8 cellular contexts compared by ENCODE assay signal in the genomic region with DNA sequence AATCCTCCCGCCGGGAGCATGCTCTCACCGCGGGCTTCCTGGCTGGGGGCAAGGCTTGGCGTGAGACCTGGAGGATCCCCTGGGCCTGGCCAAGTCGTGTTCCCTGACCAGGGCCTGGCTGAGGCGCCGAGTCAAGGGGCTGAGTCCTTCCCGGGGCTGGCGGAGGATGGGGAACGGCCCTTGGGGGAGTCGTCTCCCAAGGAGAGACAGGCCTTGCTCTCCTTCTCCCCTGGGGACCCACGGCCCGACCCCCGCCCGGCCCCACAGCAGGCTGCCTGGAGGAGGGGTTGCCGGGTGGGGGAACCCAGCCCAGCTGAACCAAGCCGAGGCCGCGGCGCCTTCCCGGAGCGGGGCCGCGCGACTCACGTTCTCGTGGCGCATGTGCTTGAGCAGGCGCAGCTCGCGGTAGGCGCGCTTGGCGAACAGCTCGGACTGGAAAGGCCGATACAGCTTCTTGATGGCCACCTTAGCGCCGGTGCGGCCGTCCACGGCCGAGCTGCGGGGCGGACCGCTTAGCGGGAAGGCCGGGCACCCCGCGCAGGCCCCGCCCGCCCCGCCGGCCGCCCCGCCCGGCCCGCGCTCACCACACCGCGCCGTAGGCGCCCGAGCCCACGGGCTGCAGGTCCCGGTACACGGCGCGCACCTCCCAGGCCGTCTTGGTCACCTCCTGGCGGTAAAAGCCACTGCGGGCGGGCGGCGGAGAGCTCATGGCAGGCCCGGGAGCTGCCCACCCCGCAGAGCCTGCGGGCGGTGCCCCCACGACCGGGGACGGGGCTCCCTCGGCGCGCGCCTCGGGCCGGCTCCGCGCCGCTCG. TPM values are rescaled to one million over a fixed set of nuclear protein-coding genes. Genes with fewer than 3 reads are reported as not detected.
DNase-seq lines count a peak whose midpoint lies in the region; ATAC-seq, FAIRE-seq and TF ChIP-seq lines count a peak whose summit lies in the region.

No MANE protein-coding gene starts in this region.

- H3K9ac ChIP-seq in keratinocyte (ENCODE audit: control insufficient read depth, extremely low read depth, insufficient read depth, low read length), result peak overlapping the region; percentile 62

- no peak overlapping the region for H3K27ac Mint-ChIP-seq in MCF 10A (ENCODE audit: low read depth, unreplicated experiment)

- H4K20me1 ChIP-seq in OCI-LY7 (ENCODE audit: insufficient read depth, low read length) (no peaks in the 10 kb centered on the region), keratinocyte (ENCODE audit: control insufficient read depth, extremely low read depth, insufficient read depth, low read length) (no peaks in the 10 kb centered on the region)

- no peaks in the 10 kb centered on the region for H3K27me3 Mint-ChIP-seq in MCF 10A (ENCODE audit: insufficient read depth, unreplicated experiment)

- dilution Hi-C loops in keratinocyte (cut with MboI; ENCODE audit: extremely low pct_ligation_motif_present, low sequenced_read_pairs), result no loop called here

- TF ChIP-seq CTCF in BE2C (IDR thresholded peaks at IDR 0.05; ENCODE audit: low read depth, low read length) (no peak), OCI-LY7 (conservative IDR thresholded peaks at IDR 0.05; ENCODE audit: low read length) (no peak), MCF 10A (IDR thresholded peaks at IDR 0.05; ENCODE audit: unreplicated experiment) (no peak), keratinocyte (optimal IDR thresholded peaks at IDR 0.05 in 1 of 3, IDR thresholded peaks at IDR 0.05 in 1 of 3, conservative IDR thresholded peaks at IDR 0.05 in 1 of 3; ENCODE audit: extremely low read depth in 1 of 3, insufficient read depth in 2 of 3, low read length in 3 of 3) (no peak)

- DNase-seq in BE2C (peak; percentile 71), OCI-LY7 (ENCODE audit: low spot score) (peak; percentile 68), MCF 10A (ENCODE audit: unreplicated experiment) (peak; percentile 57), keratinocyte (ENCODE audit: low read depth, low spot score) (no peak), amniotic stem cell (lab: John Stamatoyannopoulos, UW) (no peak)
- DNase-seq in stimulated activated CD8-positive, alpha-beta memory T cell treated with anti-CD3 and anti-CD28 coated beads, Interleukin-4, amount 100 ng/mL, for 24 hours (ENCODE audit: low read depth), result peak; percentile 30

- CTCF ChIA-PET in OCI-LY7 (lab: Charles Lee; ENCODE audit: unreplicated experiment), result no interaction called here
- CTCF ChIA-PET in MCF 10A (lab: Yijun Ruan, JAX), result interaction anchor here (0.7 to 1.2 kb wide), 3 partner anchors 8 to 15 kb away, joined by 3 to 6 read pairs (median 6); no protein-coding TSS in a partner anchor

- POLR2A ChIA-PET in OCI-LY7 (lab: Charles Lee), result interaction anchor here (0.6 to 0.9 kb wide), 2 partner anchors 10 to 70 kb away, joined by 5 to 6 read pairs; partner anchors contain the start of gene HDAC10
- POLR2A ChIA-PET in MCF 10A (lab: Yijun Ruan, JAX), result interaction anchor here (0.6 to 1.9 kb wide), 9 partner anchors 9 to 321 kb away, joined by 3 to 10 read pairs (median 3); partner anchors contain the start of genes CHKB, DENND6B, HDAC10 and PLXNB2

- H3K27me3 ChIP-seq in BE2C (no peaks in the 10 kb centered on the region), keratinocyte (ENCODE audit: control insufficient read depth, extremely low read depth, insufficient read depth, low read length) (no peaks in the 10 kb centered on the region)

- intact Hi-C loops in OCI-LY7 (cut with micrococcal nuclease; ENCODE audit: unreplicated experiment), result no loop called here
- intact Hi-C loops in MCF 10A (cut with micrococcal nuclease), result no loop called here

- H3K9me1 ChIP-seq in keratinocyte (ENCODE audit: control insufficient read depth, extremely low read depth, insufficient read depth, low read length), result no peaks in the 10 kb centered on the region

- H3K36me3 Mint-ChIP-seq in MCF 10A (ENCODE audit: insufficient read depth, unreplicated experiment), result no peaks in the 10 kb centered on the region

- H3K36me3 ChIP-seq in BE2C (peaks cover 19% of the 10 kb centered on the region), OCI-LY7 (ENCODE audit: insufficient read depth, low read length) (peaks cover 22% of the 10 kb centered on the region; the same call in 1 of the 2 replicates), keratinocyte (ENCODE audit: control insufficient read depth in 2 of 2, extremely low read depth in 1 of 2, insufficient read depth in 2 of 2, low read length in 2 of 2) (peaks cover 0 to 2% of the 10 kb centered on the region in 2 experiments)

- H3K9me3 ChIP-seq in BE2C (no peaks in the 10 kb centered on the region), OCI-LY7 (ENCODE audit: low read length) (no peaks in the 10 kb centered on the region), keratinocyte (ENCODE audit: control insufficient read depth, low read depth, low read length) (no peaks in the 10 kb centered on the region)

- no peaks in the 10 kb centered on the region for H3K9me3 Mint-ChIP-seq in MCF 10A (ENCODE audit: unreplicated experiment)

- H3K9me2 ChIP-seq in OCI-LY7 (ENCODE audit: insufficient read depth, low read length), result no peaks in the 10 kb centered on the region

- H3K79me2 ChIP-seq in OCI-LY7 (ENCODE audit: insufficient read depth, low read depth, low read length) (peaks cover 15% of the 10 kb centered on the region), keratinocyte (ENCODE audit: control insufficient read depth, insufficient read depth, low read length) (no peaks in the 10 kb centered on the region)

- H3K27ac ChIP-seq in OCI-LY7 (ENCODE audit: low read depth, low read length, poor library complexity, severe bottlenecking) (peak overlapping the region; percentile 48), keratinocyte (ENCODE audit: control insufficient read depth, insufficient read depth, low read length) (no peak overlapping the region)

- peak overlapping the region; percentile 80 for H3K4me3 ChIP-seq in BE2C (ENCODE audit: low read depth, low read length)
- H3K4me3 ChIP-seq in OCI-LY7 (ENCODE audit: low read depth, low read length, poor library complexity, severe bottlenecking), result peak overlapping the region; percentile 83
- peak overlapping the region; percentile 29 to 57 (median 42) for H3K4me3 ChIP-seq in keratinocyte (ENCODE audit: control insufficient read depth in 2 of 3, extremely low read depth in 1 of 3, insufficient read depth in 2 of 3, low read depth in 1 of 3, low read length in 3 of 3)

- peaks cover 5% of the 10 kb centered on the region for H3K4me1 Mint-ChIP-seq in MCF 10A (ENCODE audit: insufficient read depth, unreplicated experiment)

- no peak overlapping the region for H2AFZ ChIP-seq in OCI-LY7 (ENCODE audit: low read length)
- peak overlapping the region; percentile 53 for H2AFZ ChIP-seq in keratinocyte (ENCODE audit: control insufficient read depth, low read length)

- no TSS peak for BruUV-seq in OCI-LY7 (replicated peaks; lab: Mats Ljungman, UMichigan)
- BruUV-seq in MCF 10A (replicated peaks; lab: Mats Ljungman, UMichigan), result no TSS peak

- FAIRE-seq in keratinocyte (lab: Jason Lieb, UNC), result no peak

- peak overlapping the region; percentile 61 for H3K4me3 Mint-ChIP-seq in MCF 10A (ENCODE audit: unreplicated experiment)

- ATAC-seq in GM19324 (IDR thresholded peaks at IDR 0.05; ENCODE audit: low FRiP score, unreplicated experiment) (peak; percentile 26), GM21526 (IDR thresholded peaks at IDR 0.05; ENCODE audit: low FRiP score, unreplicated experiment) (no peak)

- H3K4me2 ChIP-seq in OCI-LY7 (ENCODE audit: low read length) (peak overlapping the region; percentile 83), keratinocyte (ENCODE audit: control insufficient read depth, extremely low read depth, insufficient read depth, low read depth, low read length) (peak overlapping the region; percentile 63)

- H3K4me1 ChIP-seq in BE2C (peaks cover 10% of the 10 kb centered on the region), OCI-LY7 (ENCODE audit: insufficient read depth, low read length, poor library complexity, severe bottlenecking) (peaks cover 25% of the 10 kb centered on the region), keratinocyte (ENCODE audit: control insufficient read depth, extremely low read depth, insufficient read depth, low read length) (peaks cover 14% of the 10 kb centered on the region)

RNA-seq across cellular contexts. Expression of gene MAPK12, which starts 0.5 kb away (rescaled TPM):
- polyA plus RNA-seq in BE2C (2012; ENCODE audit: insufficient read depth, insufficient read length, low read depth), result 189 TPM
- total RNA-seq in OCI-LY7 (2014; rRNA removed; shearing (Covaris generic)), result 90.8 and 93.6 TPM in 2 replicates
- total RNA-seq in OCI-LY7 (2022) (84.9 and 90.1 TPM in 2 replicates), MCF 10A (2022) (24.9 and 25.0 TPM in 2 replicates)
- 10.1 to 17.9 TPM (median 11.1 TPM) in 3 replicates for polyA plus RNA-seq in keratinocyte
- polyA plus RNA-seq in keratinocyte (2011; ENCODE audit: low read depth), result 5.9 TPM
- polyA plus RNA-seq in keratinocyte (2011; cell fraction: cytosol; rRNA removed), result 6.1 and 11.8 TPM in 2 replicates
- 41.3 and 53.1 TPM in 2 replicates for polyA plus RNA-seq in keratinocyte (2011; cell fraction: nucleus; rRNA removed)
- polyA plus RNA-seq in keratinocyte (2012; ENCODE audit: low replicate concordance), result 4.9 and 11.0 TPM in 2 replicates
- polyA minus RNA-seq in keratinocyte, result 10.4 to 14.4 TPM (median 13.0 TPM) in 3 replicates
- 17.8 TPM for polyA minus RNA-seq in keratinocyte (2011; cell fraction: cytosol; rRNA and poly(A)+ RNA removed)
- polyA minus RNA-seq in keratinocyte (2011; cell fraction: nucleus; rRNA and poly(A)+ RNA removed), result 16.7 and 19.8 TPM in 2 replicates

RNA-seq across cellular contexts. Expression of gene MAPK11, which starts 9.2 kb away (rescaled TPM):
- polyA plus RNA-seq in BE2C (2012; ENCODE audit: insufficient read depth, insufficient read length, low read depth), result 38.3 TPM
- 12.0 and 13.0 TPM in 2 replicates for total RNA-seq in OCI-LY7 (2014; rRNA removed; shearing (Covaris generic))
- total RNA-seq in OCI-LY7 (2022), result 18.6 and 19.7 TPM in 2 replicates
- 10.4 and 11.9 TPM in 2 replicates for total RNA-seq in MCF 10A (2022)
- 3.4 to 12.6 TPM (median 4.6 TPM) in 3 replicates for polyA plus RNA-seq in keratinocyte
- polyA plus RNA-seq in keratinocyte (2011; ENCODE audit: low read depth), result 2.1 TPM
- 4.8 and 9.8 TPM in 2 replicates for polyA plus RNA-seq in keratinocyte (2011; cell fraction: cytosol; rRNA removed)
- polyA plus RNA-seq in keratinocyte (2011; cell fraction: nucleus; rRNA removed), result 17.4 and 26.6 TPM in 2 replicates
- 4.3 and 6.8 TPM in 2 replicates for polyA plus RNA-seq in keratinocyte (2012; ENCODE audit: low replicate concordance)
- 6.5 to 11.9 TPM (median 11.8 TPM) in 3 replicates for polyA minus RNA-seq in keratinocyte
- polyA minus RNA-seq in keratinocyte (2011; cell fraction: cytosol; rRNA and poly(A)+ RNA removed), result 13.4 TPM
- polyA minus RNA-seq in keratinocyte (2011; cell fraction: nucleus; rRNA and poly(A)+ RNA removed), result 8.3 and 9.3 TPM in 2 replicates

RNA-seq across cellular contexts. Expression of gene HDAC10, which starts 9.9 kb away (rescaled TPM):
- polyA plus RNA-seq in BE2C (2012; ENCODE audit: insufficient read depth, insufficient read length, low read depth), result 151 TPM
- total RNA-seq in OCI-LY7 (2014; rRNA removed; shearing (Covaris generic)), result 47.4 and 49.4 TPM in 2 replicates
- total RNA-seq in OCI-LY7 (2022) (74.6 and 74.9 TPM in 2 replicates), MCF 10A (2022) (27.5 and 29.2 TPM in 2 replicates)
- polyA plus RNA-seq in keratinocyte, result 4.7 to 12.4 TPM (median 8.2 TPM) in 3 replicates
- polyA plus RNA-seq in keratinocyte (2011; ENCODE audit: low read depth), result 5.6 TPM
- 0.89 and 2.7 TPM in 2 replicates for polyA plus RNA-seq in keratinocyte (2011; cell fraction: cytosol; rRNA removed)
- 43.4 and 61.6 TPM in 2 replicates for polyA plus RNA-seq in keratinocyte (2011; cell fraction: nucleus; rRNA removed)
- 11.5 and 12.6 TPM in 2 replicates for polyA plus RNA-seq in keratinocyte (2012; ENCODE audit: low replicate concordance)
- 5.8 to 12.8 TPM (median 6.0 TPM) in 3 replicates for polyA minus RNA-seq in keratinocyte
- polyA minus RNA-seq in keratinocyte (2011; cell fraction: cytosol; rRNA and poly(A)+ RNA removed), result 5.2 TPM
- 17.1 and 18.4 TPM in 2 replicates for polyA minus RNA-seq in keratinocyte (2011; cell fraction: nucleus; rRNA and poly(A)+ RNA removed)

RNA-seq across cellular contexts. Expression of gene TUBGCP6, which starts 16.2 kb away (rescaled TPM):
- polyA plus RNA-seq in BE2C (2012; ENCODE audit: insufficient read depth, insufficient read length, low read depth), result 80.6 TPM
- 52.8 and 57.7 TPM in 2 replicates for total RNA-seq in OCI-LY7 (2014; rRNA removed; shearing (Covaris generic))
- 63.2 and 68.8 TPM in 2 replicates for total RNA-seq in OCI-LY7 (2022)
- total RNA-seq in MCF 10A (2022), result 27.6 and 27.9 TPM in 2 replicates
- polyA plus RNA-seq in keratinocyte, result 10.1 to 19.0 TPM (median 11.6 TPM) in 3 replicates
- polyA plus RNA-seq in keratinocyte (2011; ENCODE audit: low read depth), result 33.6 TPM
- polyA plus RNA-seq in keratinocyte (2011; cell fraction: cytosol; rRNA removed), result 2.6 and 5.4 TPM in 2 replicates
- polyA plus RNA-seq in keratinocyte (2011; cell fraction: nucleus; rRNA removed), result 70.9 and 85.2 TPM in 2 replicates
- 14.1 and 15.8 TPM in 2 replicates for polyA plus RNA-seq in keratinocyte (2012; ENCODE audit: low replicate concordance)
- polyA minus RNA-seq in keratinocyte, result 13.7 to 24.3 TPM (median 21.4 TPM) in 3 replicates
- polyA minus RNA-seq in keratinocyte (2011; cell fraction: cytosol; rRNA and poly(A)+ RNA removed), result 19.2 TPM
- 39.8 and 40.1 TPM in 2 replicates for polyA minus RNA-seq in keratinocyte (2011; cell fraction: nucleus; rRNA and poly(A)+ RNA removed)

RNA-seq across cellular contexts. Expression of gene PLXNB2, which starts 46.4 kb away (rescaled TPM):
- polyA plus RNA-seq in BE2C (2012; ENCODE audit: insufficient read depth, insufficient read length, low read depth), result 287 TPM
- 10.7 and 13.6 TPM in 2 replicates for total RNA-seq in OCI-LY7 (2014; rRNA removed; shearing (Covaris generic))
- 38.9 and 39.2 TPM in 2 replicates for total RNA-seq in OCI-LY7 (2022)
- total RNA-seq in MCF 10A (2022), result 199 and 200 TPM in 2 replicates
- polyA plus RNA-seq in keratinocyte, result 44.3 to 90.3 TPM (median 66.2 TPM) in 3 replicates
- 123 TPM for polyA plus RNA-seq in keratinocyte (2011; ENCODE audit: low read depth)
- 21.3 and 35.3 TPM in 2 replicates for polyA plus RNA-seq in keratinocyte (2011; cell fraction: cytosol; rRNA removed)
- 208 and 264 TPM in 2 replicates for polyA plus RNA-seq in keratinocyte (2011; cell fraction: nucleus; rRNA removed)
- 81.4 and 94.0 TPM in 2 replicates for polyA plus RNA-seq in keratinocyte (2012; ENCODE audit: low replicate concordance)
- 131 to 309 TPM (median 181 TPM) in 3 replicates for polyA minus RNA-seq in keratinocyte
- polyA minus RNA-seq in keratinocyte (2011; cell fraction: cytosol; rRNA and poly(A)+ RNA removed), result 135 TPM
- 352 and 408 TPM in 2 replicates for polyA minus RNA-seq in keratinocyte (2011; cell fraction: nucleus; rRNA and poly(A)+ RNA removed)

Comparison
In these comparisons a context has a peak if more than half of its experiments do, and no peak if none do; other contexts are left out.
1. DNase-seq: peak in BE2C (single experiment), OCI-LY7 (single experiment), MCF 10A (single experiment) and stimulated activated CD8-positive, alpha-beta memory T cell treated with anti-CD3 and anti-CD28 coated beads, Interleukin-4, amount 100 ng/mL, for 24 hours (single experiment); none in keratinocyte (single experiment) and amniotic stem cell (single experiment).
2. Peak in every context shown above with its lines, with median percentiles within 50 percentile points of each other: H3K4me3 ChIP-seq.